Comparison of ENCODE assay signal across 9 cellular contexts in the genomic region with DNA sequence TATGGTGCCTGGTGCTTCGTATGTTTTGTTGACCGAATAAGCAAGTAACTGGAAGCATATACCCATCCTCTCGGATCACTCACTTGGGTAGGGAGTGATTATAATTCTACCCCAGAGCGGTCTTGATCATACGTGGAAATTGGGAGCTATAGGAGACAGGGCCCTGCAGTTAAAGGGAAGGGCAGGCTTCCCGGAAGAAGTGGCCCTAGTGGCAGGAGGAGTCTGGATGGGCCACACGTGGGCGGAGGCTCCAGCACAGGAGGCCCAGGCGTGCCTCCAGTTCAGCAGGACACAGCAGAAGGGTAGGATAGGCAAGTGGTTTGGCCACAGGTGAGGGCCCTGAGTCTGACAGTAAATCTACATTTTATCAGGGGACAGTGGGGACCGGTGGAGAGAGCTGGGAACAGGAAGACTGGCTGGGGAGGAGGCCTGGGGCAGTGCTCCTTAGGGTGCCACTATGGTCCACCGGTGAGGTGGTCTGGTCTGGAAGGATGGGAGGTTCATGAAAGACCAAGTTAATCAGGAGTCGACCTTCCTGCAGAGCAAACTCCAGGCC. TPM values are rescaled to one million over a fixed set of nuclear protein-coding genes. Genes with fewer than 3 reads are reported as not detected.
DNase-seq lines count a peak whose midpoint lies in the region; ATAC-seq and TF ChIP-seq lines count a peak whose summit lies in the region.
"Had no signal": no experiment of that assay in that cellular context is flagged by ENCODE, and none has a peak within 500 bp of the region (broad histone marks: within the 10 kb centered on the region; RNA-seq: fewer than 3 reads in every experiment).

No MANE protein-coding gene starts in this region.

- 88 to 89% methylated on average over 12 of the region's 12 CpGs for WGBS in tibial nerve, 2 donors

- H3K4me1 Mint-ChIP-seq in activated naive CD4-positive, alpha-beta T cell treated with anti-CD3 and anti-CD28 coated beads for 36 hours (ENCODE audit: low read depth), result peaks cover 27% of the 10 kb centered on the region
- H3K4me1 Mint-ChIP-seq in activated T-helper 17 cell treated with anti-CD3 and anti-CD28 coated beads, Interleukin-2, amount 50 U/mL, for 72 hours, result peaks cover 10% of the 10 kb centered on the region

- H3K9me3 Mint-ChIP-seq in activated naive CD4-positive, alpha-beta T cell treated with anti-CD3 and anti-CD28 coated beads for 36 hours, result no peaks in the 10 kb centered on the region
- no peaks in the 10 kb centered on the region for H3K9me3 Mint-ChIP-seq in activated T-helper 17 cell treated with anti-CD3 and anti-CD28 coated beads, Interleukin-2, amount 50 U/mL, for 72 hours

- peak overlapping the region in 1 of 2 donors; percentile 70 for H3K4me3 ChIP-seq in mucosa of rectum (ENCODE audit: low read length in 2 of 2)
- H3K4me3 ChIP-seq in tibial nerve, result no peak overlapping the region

- H3K27ac Mint-ChIP-seq in activated naive CD4-positive, alpha-beta T cell treated with anti-CD3 and anti-CD28 coated beads for 36 hours, result no peak overlapping the region
- no peak overlapping the region for H3K27ac Mint-ChIP-seq in activated T-helper 17 cell treated with anti-CD3 and anti-CD28 coated beads, Interleukin-2, amount 50 U/mL, for 72 hours

- H3K4me3 Mint-ChIP-seq in activated naive CD4-positive, alpha-beta T cell treated with anti-CD3 and anti-CD28 coated beads for 36 hours, result peak overlapping the region; percentile 29
- H3K4me3 Mint-ChIP-seq in activated T-helper 17 cell treated with anti-CD3 and anti-CD28 coated beads, Interleukin-2, amount 50 U/mL, for 72 hours, result peak overlapping the region; percentile 79

- H3K9me3 ChIP-seq in mucosa of rectum (ENCODE audit: control insufficient read depth in 2 of 2, low read length in 2 of 2) (no peaks in the 10 kb centered on the region), tibial nerve (no peaks in the 10 kb centered on the region)

- CTCF ChIA-PET in activated naive CD4-positive, alpha-beta T cell treated with anti-CD3 and anti-CD28 coated beads for 36 hours (lab: Charles Lee), result interaction anchor here (1.1 to 3.5 kb wide), 5 partner anchors 20 to 140 kb away, joined by 3 to 19 read pairs (median 4); no protein-coding TSS in a partner anchor

- in situ Hi-C loops in GM13976 (cut with MboI; ENCODE audit: low sequenced_read_pairs, unreplicated experiment), result no loop called here

- intact Hi-C loops in activated naive CD4-positive, alpha-beta T cell treated with anti-CD3 and anti-CD28 coated beads for 36 hours (cut with micrococcal nuclease), result loop anchor here (2.0 kb wide), 1 partner anchor 147 kb away; no protein-coding TSS in a partner anchor

- TF ChIP-seq EP300 in tibial nerve (IDR thresholded peaks at IDR 0.05), result no peak

- TF ChIP-seq CTCF in tibial nerve (IDR thresholded peaks at IDR 0.05) (no peak), GM13976 (IDR thresholded peaks at IDR 0.05; ENCODE audit: borderline replicate concordance, control extremely low read depth, extremely low read depth, insufficient read depth, missing control alignments) (no peak)

- H3K36me3 ChIP-seq in mucosa of rectum (ENCODE audit: control insufficient read depth in 2 of 2, insufficient read depth in 2 of 2, low read length in 2 of 2), result no peaks in the 10 kb centered on the region
- no peaks in the 10 kb centered on the region for H3K36me3 ChIP-seq in tibial nerve

- H3K27ac ChIP-seq in mucosa of rectum (ENCODE audit: low read depth in 2 of 2, low read length in 2 of 2), result peak overlapping the region; percentile 98 to 99
- peak overlapping the region in 3 of 4 donors; percentile 92 to 99 (median 96) for H3K27ac ChIP-seq in tibial nerve

- H3K27me3 ChIP-seq in mucosa of rectum (ENCODE audit: control insufficient read depth in 2 of 2, insufficient read depth in 2 of 2, low read length in 2 of 2), result no peaks in the 10 kb centered on the region
- no peaks in the 10 kb centered on the region for H3K27me3 ChIP-seq in tibial nerve

- H3K4me1 ChIP-seq in mucosa of rectum (ENCODE audit: control insufficient read depth in 2 of 2, insufficient read depth in 2 of 2, low read length in 2 of 2) (peaks cover 9 to 12% of the 10 kb centered on the region in 2 donors), tibial nerve (peaks cover 0 to 19% (median 7%) of the 10 kb centered on the region in 4 donors)

- H3K27me3 Mint-ChIP-seq in activated naive CD4-positive, alpha-beta T cell treated with anti-CD3 and anti-CD28 coated beads for 36 hours (ENCODE audit: low read depth), result no peaks in the 10 kb centered on the region
- no peaks in the 10 kb centered on the region for H3K27me3 Mint-ChIP-seq in activated T-helper 17 cell treated with anti-CD3 and anti-CD28 coated beads, Interleukin-2, amount 50 U/mL, for 72 hours

- peak overlapping the region in 1 of 2 donors; percentile 17 for H3K9ac ChIP-seq in mucosa of rectum (ENCODE audit: low read depth in 1 of 2, low read length in 2 of 2)

- TF ChIP-seq POLR2A in tibial nerve (IDR thresholded peaks at IDR 0.05), result no peak

- H3K36me3 Mint-ChIP-seq in activated naive CD4-positive, alpha-beta T cell treated with anti-CD3 and anti-CD28 coated beads for 36 hours (ENCODE audit: low read depth), result no peaks in the 10 kb centered on the region
- H3K36me3 Mint-ChIP-seq in activated T-helper 17 cell treated with anti-CD3 and anti-CD28 coated beads, Interleukin-2, amount 50 U/mL, for 72 hours (ENCODE audit: low read depth), result no peaks in the 10 kb centered on the region

- no peak for DNase-seq in activated naive CD4-positive, alpha-beta T cell treated with anti-CD3 and anti-CD28 coated beads for 36 hours
- no peak for DNase-seq in activated naive CD4-positive, alpha-beta T cell (lab: John Stamatoyannopoulos, UW)
- DNase-seq in tibial nerve (ENCODE audit: low spot score in 2 of 2), result no peak
- DNase-seq in cerebellar cortex (ENCODE audit: low spot score), result no peak
- no peak for DNase-seq in GM13976 (ENCODE audit: low spot score)
- DNase-seq: kidney glomerular epithelial cell had no signal

- no peak for ATAC-seq in activated T-helper 17 cell treated with anti-CD3 and anti-CD28 coated beads, Interleukin-2, amount 50 U/mL, for 72 hours (replicated peaks)
- no peak for ATAC-seq in GM18907 (IDR thresholded peaks at IDR 0.05; ENCODE audit: unreplicated experiment)

RNA-seq across cellular contexts. Expression of a gene that starts 23.5 kb away (rescaled TPM):
- total RNA-seq in activated naive CD4-positive, alpha-beta T cell treated with anti-CD3 and anti-CD28 coated beads for 36 hours, result 10 to 100 TPM; 82.4 to 85.0 TPM
- total RNA-seq in activated T-helper 17 cell treated with anti-CD3 and anti-CD28 coated beads, Interleukin-2, amount 50 U/mL, for 72 hours, result 10 to 100 TPM; 63.8 to 77.0 TPM
- total RNA-seq in tibial nerve, result 10 to 100 TPM; 55.9 to 60.3 (median 58.7) TPM

RNA-seq across cellular contexts. Expression of a gene that starts 56.0 kb away (rescaled TPM):
- under 1 TPM; 0.52 to 0.99 TPM for total RNA-seq in activated naive CD4-positive, alpha-beta T cell treated with anti-CD3 and anti-CD28 coated beads for 36 hours
- 1 to 10 TPM in 1 of 2 donors, under 1 TPM in 1; 0.30 to 8.3 TPM for total RNA-seq in activated T-helper 17 cell treated with anti-CD3 and anti-CD28 coated beads, Interleukin-2, amount 50 U/mL, for 72 hours
- total RNA-seq in tibial nerve, result 1 to 10 TPM; 1.3 to 5.1 (median 1.8) TPM
